26 cellular contexts compared by ENCODE assay signal in the genomic region with DNA sequence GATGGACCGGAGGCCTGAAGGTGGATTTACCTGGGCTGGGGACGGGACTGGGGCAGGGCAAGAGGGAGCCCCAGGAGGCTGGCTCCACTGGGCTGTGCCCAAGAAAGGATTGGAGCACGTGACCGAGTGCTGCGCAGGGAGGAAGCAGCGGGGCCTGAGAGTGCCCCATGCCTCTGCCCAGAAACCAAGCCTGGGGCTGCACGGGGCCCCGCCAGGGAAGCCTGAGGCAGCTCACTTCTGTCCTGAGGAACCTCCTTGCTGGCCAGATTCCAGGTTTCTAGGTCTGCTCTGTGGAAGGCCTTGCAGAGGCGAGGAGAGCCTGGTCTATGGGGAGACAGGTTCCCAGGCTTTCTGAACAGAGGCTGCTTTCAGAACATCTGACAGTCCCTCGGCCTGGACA. TPM values are rescaled to one million over a fixed set of nuclear protein-coding genes. Genes with fewer than 3 reads are reported as not detected.
A peak's percentile ranks its signal among the peaks of the same experiment; 100 is the strongest.
DNase-seq lines count a peak whose midpoint lies in the region; ATAC-seq and TF ChIP-seq lines count a peak whose summit lies in the region.
"Had no signal": no experiment of that assay in that cellular context is flagged by ENCODE, and none has a peak within 500 bp of the region (broad histone marks: within the 10 kb centered on the region; RNA-seq: fewer than 3 reads in every experiment).

No MANE protein-coding gene starts in this region.

- no peaks in the 10 kb centered on the region for H3K9me2 ChIP-seq in hepatocyte (replicated peaks; ENCODE audit: insufficient read depth)

- H3K9me3 Mint-ChIP-seq in immature natural killer cell, result peaks cover 0 to 1% (median 0%) of the 10 kb centered on the region in 6 donors
- H3K9me3 Mint-ChIP-seq: endodermal cell; natural killer cell treated with Interleukin-12 subunit alpha and Interleukin-12 subunit beta and Interleukin-15 and Interleukin-18, amount 100 ng/mL, for 72 hours had no signal

- DNase-seq in NCI-H2196 (lab: John Stamatoyannopoulos, UW; ENCODE audit: unreplicated experiment) (peak; percentile 11), NCI-H2196 treated with DMSO at 0.1 percent for 48 hours (lab: John Stamatoyannopoulos, UW; ENCODE audit: unreplicated experiment) (no peak), RWPE2 (ENCODE audit: low spot score) (no peak), hepatocyte (ENCODE audit: low spot score) (peak; percentile 42), thyroid gland (peak; percentile 45 to 49), DMS53 (lab: John Stamatoyannopoulos, UW) (no peak), immature natural killer cell (no peak)
- DNase-seq: activated CD4-positive, alpha-beta T cell treated with anti-CD3 and anti-CD28 coated beads for 4 hours; activated CD8-positive, alpha-beta memory T cell treated with anti-CD3 and anti-CD28 coated beads, Interleukin-2, amount 50 U/mL, for 48 hours; activated effector memory CD4-positive, alpha-beta T cell treated with anti-CD3 and anti-CD28 coated beads, Interleukin-2, amount 50 U/mL, for 16 hours; DMS79; endodermal cell; hippocampal formation; NCI-H1694; stimulated activated CD8-positive, alpha-beta memory T cell treated with anti-CD3 and anti-CD28 coated beads, Interleukin-4, amount 100 ng/mL, for 48 hours; T1000 had no signal

- intact Hi-C loops in thyroid gland (cut with DNase I), result no loop called here

- no peaks in the 10 kb centered on the region for H3K36me3 Mint-ChIP-seq in immature natural killer cell
- H3K36me3 Mint-ChIP-seq: natural killer cell treated with Interleukin-12 subunit alpha and Interleukin-12 subunit beta and Interleukin-15 and Interleukin-18, amount 100 ng/mL, for 72 hours had no signal

- peak; percentile 15; the same call in 1 of the 3 replicates for ATAC-seq in RWPE2 (ENCODE audit: low read depth)
- no peak for ATAC-seq in GM18870 (IDR thresholded peaks at IDR 0.05; ENCODE audit: unreplicated experiment)
- ATAC-seq: A549; natural killer cell treated with Interleukin-12 subunit alpha and Interleukin-12 subunit beta and Interleukin-15 and Interleukin-18, amount 100 ng/mL, for 72 hours; psoas muscle had no signal

- H2AFZ ChIP-seq in hepatocyte, result no peak overlapping the region

- H3K27ac ChIP-seq in RWPE2 (ENCODE audit: poor library complexity, severe bottlenecking) (no peak overlapping the region), hepatocyte (no peak overlapping the region), thyroid gland (no peak overlapping the region)
- H3K27ac ChIP-seq: A549, psoas muscle, suprapubic skin had no signal

- no peaks in the 10 kb centered on the region for H3K4me1 Mint-ChIP-seq in immature natural killer cell

- no peaks in the 10 kb centered on the region for H3K9me3 ChIP-seq in RWPE2 (ENCODE audit: severe bottlenecking)
- no peaks in the 10 kb centered on the region for H3K9me3 ChIP-seq in hepatocyte (ENCODE audit: low read depth)
- no peaks in the 10 kb centered on the region for H3K9me3 ChIP-seq in thyroid gland
- H3K9me3 ChIP-seq: A549, psoas muscle, suprapubic skin had no signal

- H3K4me3 ChIP-seq in RWPE2 (ENCODE audit: severe bottlenecking), result no peak overlapping the region
- no peak overlapping the region for H3K4me3 ChIP-seq in hepatocyte
- H3K4me3 ChIP-seq in thyroid gland (replicated peaks in 1 of 3), result no peak overlapping the region
- H3K4me3 ChIP-seq: A549, psoas muscle, suprapubic skin had no signal

- H3K4me1 ChIP-seq in RWPE2 (ENCODE audit: insufficient read depth, poor library complexity, severe bottlenecking) (no peaks in the 10 kb centered on the region), hepatocyte (ENCODE audit: insufficient read depth) (no peaks in the 10 kb centered on the region), thyroid gland (no peaks in the 10 kb centered on the region)
- H3K4me1 ChIP-seq: A549, psoas muscle, suprapubic skin had no signal

- TF ChIP-seq CTCF in RWPE2 (IDR thresholded peaks at IDR 0.05; ENCODE audit: poor library complexity, severe bottlenecking), result no peak
- TF ChIP-seq CTCF in hepatocyte (IDR thresholded peaks at IDR 0.05; ENCODE audit: poor library complexity), result no peak
- TF ChIP-seq CTCF in thyroid gland (IDR thresholded peaks at IDR 0.05), result no peak

- 81% methylated on average over 10 of the region's 10 CpGs for WGBS in hepatocyte (ENCODE audit: low lambda C conversion rate, missing lambda C conversion rate)
- 23 to 41% methylated on average over 2 to 10 of the region's 10 CpGs for WGBS in thyroid gland, 2 donors

- peaks cover 3 to 9% (median 7%) of the 10 kb centered on the region in 3 donors for H3K27me3 Mint-ChIP-seq in immature natural killer cell (ENCODE audit: low read depth in 3 of 3)

- no peak overlapping the region for H3K4me3 Mint-ChIP-seq in immature natural killer cell
- H3K4me3 Mint-ChIP-seq: endodermal cell; natural killer cell treated with Interleukin-12 subunit alpha and Interleukin-12 subunit beta and Interleukin-15 and Interleukin-18, amount 100 ng/mL, for 72 hours had no signal

- no peak overlapping the region for H3K4me2 ChIP-seq in hepatocyte
- H3K4me2 ChIP-seq: A549 had no signal

- H3K27me3 ChIP-seq in RWPE2 (ENCODE audit: insufficient read depth, poor library complexity, severe bottlenecking) (no peaks in the 10 kb centered on the region), hepatocyte (no peaks in the 10 kb centered on the region), thyroid gland (no peaks in the 10 kb centered on the region)

- H4K20me1 ChIP-seq in hepatocyte (ENCODE audit: insufficient read depth, poor library complexity, severe bottlenecking), result no peaks in the 10 kb centered on the region

- no peak for TF ChIP-seq POLR2A in thyroid gland (IDR thresholded peaks at IDR 0.05)

- no peaks in the 10 kb centered on the region for H3K79me2 ChIP-seq in hepatocyte

- no peak overlapping the region for H3K27ac Mint-ChIP-seq in immature natural killer cell
- H3K27ac Mint-ChIP-seq: endodermal cell; natural killer cell treated with Interleukin-12 subunit alpha and Interleukin-12 subunit beta and Interleukin-15 and Interleukin-18, amount 100 ng/mL, for 72 hours had no signal

- H3K36me3 ChIP-seq in RWPE2 (ENCODE audit: low read depth) (no peaks in the 10 kb centered on the region), hepatocyte (replicated peaks; ENCODE audit: insufficient read depth, low read depth) (no peaks in the 10 kb centered on the region), thyroid gland (no peaks in the 10 kb centered on the region)

RNA-seq across cellular contexts. Expression of a gene that starts 10.4 kb away (rescaled TPM):
- total RNA-seq in hepatocyte (not detected in 2 replicates), thyroid gland (not detected)
- polyA plus RNA-seq in hepatocyte (not detected in 2 replicates), immature natural killer cell (not detected)
- total RNA-seq: endodermal cell; H4; MCF 10A; mesenteric fat pad; natural killer cell treated with Interleukin-12 subunit alpha and Interleukin-12 subunit beta and Interleukin-15 and Interleukin-18, amount 100 ng/mL, for 72 hours; psoas muscle; SK-MEL-5; suprapubic skin had no signal
- polyA plus RNA-seq: A549, keratinocyte had no signal

Comparison
In these comparisons a context has a peak if more than half of its experiments do, and no peak if none do; other contexts are left out.
1. DNase-seq: peak in NCI-H2196 (single experiment), hepatocyte (single experiment) and thyroid gland (2 of 2); none in NCI-H2196 treated with DMSO at 0.1 percent for 48 hours (single experiment), RWPE2 (single experiment), DMS53 (single experiment) and immature natural killer cell (0 of 3).